9 cellular contexts compared by ENCODE assay signal in genomic region chr19:13119654-13120053, GRCh38. TPM values are rescaled to one million over a fixed set of nuclear protein-coding genes. Genes with fewer than 3 reads are reported as not detected.
DNase-seq lines count a peak whose midpoint lies in the region.
"Had no signal": no experiment of that assay in that cellular context is flagged by ENCODE, and none has a peak within 500 bp of the region (broad histone marks: within the 10 kb centered on the region; RNA-seq: fewer than 3 reads in every experiment).

No MANE protein-coding gene starts in this region.

- no peaks in the 10 kb centered on the region for H3K27me3 Mint-ChIP-seq in activated naive CD4-positive, alpha-beta T cell treated with anti-CD3 and anti-CD28 coated beads for 36 hours (ENCODE audit: low read depth)
- H3K27me3 Mint-ChIP-seq in activated naive CD8-positive, alpha-beta T cell treated with anti-CD3 and anti-CD28 coated beads for 36 hours, result no peaks in the 10 kb centered on the region
- H3K27me3 Mint-ChIP-seq in immature natural killer cell (ENCODE audit: low read depth in 3 of 3), result peaks cover 16 to 31% (median 20%) of the 10 kb centered on the region in 3 donors

- CTCF ChIA-PET in activated naive CD4-positive, alpha-beta T cell treated with anti-CD3 and anti-CD28 coated beads for 36 hours (lab: Charles Lee), result interaction anchor here (1.4 to 4.0 kb wide), 4 partner anchors 15 to 154 kb away, joined by 4 to 24 read pairs (median 4); no protein-coding TSS in a partner anchor

- no peaks in the 10 kb centered on the region for H3K9me3 Mint-ChIP-seq in activated naive CD4-positive, alpha-beta T cell treated with anti-CD3 and anti-CD28 coated beads for 36 hours
- H3K9me3 Mint-ChIP-seq in activated naive CD8-positive, alpha-beta T cell treated with anti-CD3 and anti-CD28 coated beads for 36 hours, result no peaks in the 10 kb centered on the region
- peaks cover 0 to 2% (median 0%) of the 10 kb centered on the region in 6 donors for H3K9me3 Mint-ChIP-seq in immature natural killer cell

- peaks cover 52% of the 10 kb centered on the region for H3K4me1 Mint-ChIP-seq in activated naive CD4-positive, alpha-beta T cell treated with anti-CD3 and anti-CD28 coated beads for 36 hours (ENCODE audit: low read depth)
- H3K4me1 Mint-ChIP-seq in activated naive CD8-positive, alpha-beta T cell treated with anti-CD3 and anti-CD28 coated beads for 36 hours, result peaks cover 50% of the 10 kb centered on the region
- H3K4me1 Mint-ChIP-seq in immature natural killer cell, result peaks cover 71 to 73% of the 10 kb centered on the region in 2 donors

- intact Hi-C loops in activated naive CD4-positive, alpha-beta T cell treated with anti-CD3 and anti-CD28 coated beads for 36 hours (cut with micrococcal nuclease), result no loop called here

- DNase-seq in activated naive CD4-positive, alpha-beta T cell treated with anti-CD3 and anti-CD28 coated beads for 36 hours, result no peak
- DNase-seq in activated naive CD4-positive, alpha-beta T cell (lab: John Stamatoyannopoulos, UW), result no peak
- DNase-seq in activated naive CD8-positive, alpha-beta T cell treated with anti-CD3 and anti-CD28 coated beads for 36 hours, result no peak
- DNase-seq in immature natural killer cell, result no peak
- no peak for DNase-seq in substantia nigra (lab: John Stamatoyannopoulos, UW)
- no peak for DNase-seq in NCI-H1048 (lab: John Stamatoyannopoulos, UW)
- DNase-seq in NCI-H187 treated with DMSO at 0.1 percent for 48 hours (lab: John Stamatoyannopoulos, UW), result no peak
- no peak for DNase-seq in cortex of kidney (lab: John Stamatoyannopoulos, UW)
- DNase-seq: activated CD4-positive, alpha-beta T cell treated with anti-CD3 and anti-CD28 coated beads, Interleukin-2, amount 50 U/mL, for 1 hour had no signal

- H3K4me3 Mint-ChIP-seq in activated naive CD4-positive, alpha-beta T cell treated with anti-CD3 and anti-CD28 coated beads for 36 hours, result peak overlapping the region; percentile 75
- H3K4me3 Mint-ChIP-seq in activated naive CD8-positive, alpha-beta T cell treated with anti-CD3 and anti-CD28 coated beads for 36 hours, result peak overlapping the region; percentile 84
- peak overlapping the region; percentile 80 to 92 (median 85) for H3K4me3 Mint-ChIP-seq in immature natural killer cell

- H3K27ac Mint-ChIP-seq in activated naive CD4-positive, alpha-beta T cell treated with anti-CD3 and anti-CD28 coated beads for 36 hours, result no peak overlapping the region
- H3K27ac Mint-ChIP-seq in activated naive CD8-positive, alpha-beta T cell treated with anti-CD3 and anti-CD28 coated beads for 36 hours, result peak overlapping the region; percentile 84
- H3K27ac Mint-ChIP-seq in immature natural killer cell, result peak overlapping the region; percentile 11 to 84 (median 67)

- H3K36me3 Mint-ChIP-seq in activated naive CD4-positive, alpha-beta T cell treated with anti-CD3 and anti-CD28 coated beads for 36 hours (ENCODE audit: low read depth), result peaks cover 2% of the 10 kb centered on the region
- peaks cover 16% of the 10 kb centered on the region for H3K36me3 Mint-ChIP-seq in activated naive CD8-positive, alpha-beta T cell treated with anti-CD3 and anti-CD28 coated beads for 36 hours
- peaks cover 0 to 3% (median 0%) of the 10 kb centered on the region in 3 donors for H3K36me3 Mint-ChIP-seq in immature natural killer cell

- peak overlapping the region; percentile 51 for H3K27ac ChIP-seq in substantia nigra (ENCODE audit: low read depth, low read length, poor library complexity, severe bottlenecking)

RNA-seq across cellular contexts. Expression of gene NACC1, which starts 1.6 kb away (rescaled TPM):
- 10 to 100 TPM; 41.3 to 45.0 TPM for total RNA-seq in activated naive CD4-positive, alpha-beta T cell treated with anti-CD3 and anti-CD28 coated beads for 36 hours
- 10 to 100 TPM; 81.2 to 83.8 TPM for total RNA-seq in activated naive CD8-positive, alpha-beta T cell treated with anti-CD3 and anti-CD28 coated beads for 36 hours
- polyA plus RNA-seq in immature natural killer cell, result 1 to 10 TPM in 2 of 3 donors, not detected in 1; 1.2 to 2.8 TPM

RNA-seq across cellular contexts. Expression of gene TRMT1, which starts 3.1 kb away (rescaled TPM):
- total RNA-seq in activated naive CD4-positive, alpha-beta T cell treated with anti-CD3 and anti-CD28 coated beads for 36 hours, result 10 to 100 TPM; 55.8 to 59.6 TPM
- 100 to 1,000 TPM; 114 TPM for total RNA-seq in activated naive CD8-positive, alpha-beta T cell treated with anti-CD3 and anti-CD28 coated beads for 36 hours
- polyA plus RNA-seq in immature natural killer cell, result 10 to 100 TPM; 13.2 to 16.5 (median 16.3) TPM

RNA-seq across cellular contexts. Expression of gene LYL1, which starts 17.0 kb away (rescaled TPM):
- 1 to 10 TPM; 1.8 to 2.2 TPM for total RNA-seq in activated naive CD4-positive, alpha-beta T cell treated with anti-CD3 and anti-CD28 coated beads for 36 hours
- 1 to 10 TPM; 2.6 to 2.9 TPM for total RNA-seq in activated naive CD8-positive, alpha-beta T cell treated with anti-CD3 and anti-CD28 coated beads for 36 hours
- polyA plus RNA-seq in immature natural killer cell, result 1 to 10 TPM; 1.1 to 2.2 (median 2.1) TPM

RNA-seq across cellular contexts. Expression of gene STX10, which starts 30.5 kb away (rescaled TPM):
- total RNA-seq in activated naive CD4-positive, alpha-beta T cell treated with anti-CD3 and anti-CD28 coated beads for 36 hours, result 10 to 100 TPM; 48.3 to 48.9 TPM
- 10 to 100 TPM; 53.3 to 55.0 TPM for total RNA-seq in activated naive CD8-positive, alpha-beta T cell treated with anti-CD3 and anti-CD28 coated beads for 36 hours
- 10 to 100 TPM; 56.8 to 92.5 (median 66.0) TPM for polyA plus RNA-seq in immature natural killer cell

RNA-seq across cellular contexts. Expression of gene IER2, which starts 30.6 kb away (rescaled TPM):
- total RNA-seq in activated naive CD4-positive, alpha-beta T cell treated with anti-CD3 and anti-CD28 coated beads for 36 hours, result 100 to 1,000 TPM; 120 to 123 TPM
- total RNA-seq in activated naive CD8-positive, alpha-beta T cell treated with anti-CD3 and anti-CD28 coated beads for 36 hours, result 100 to 1,000 TPM; 128 to 132 TPM
- polyA plus RNA-seq in immature natural killer cell, result 100 to 1,000 TPM; 395 to 487 (median 487) TPM
